ENCODE assay signal across 18 cellular contexts in genomic region chr21:45479691-45480675, GRCh38.
DNase-seq lines count a peak whose midpoint lies in the region; ATAC-seq and TF ChIP-seq lines count a peak whose summit lies in the region.
"Had no signal": no experiment of that assay in that cellular context is flagged by ENCODE, and none has a peak within 500 bp of the region (broad histone marks: within the 10 kb centered on the region; RNA-seq: fewer than 3 reads in every experiment).

No MANE protein-coding gene starts in this region.

- peaks cover 1% of the 10 kb centered on the region for H3K36me3 Mint-ChIP-seq in activated naive CD4-positive, alpha-beta T cell treated with anti-CD3 and anti-CD28 coated beads, Interleukin-2, amount 10 ng/mL, durations not matched to agents 7 days and 5 days

- no peak overlapping the region for H3K18ac ChIP-seq in IMR-90 (ENCODE audit: low read depth, low read length)

- ATAC-seq in IMR-90 (ENCODE audit: low read depth) (no peak), HG03565 (IDR thresholded peaks at IDR 0.05; ENCODE audit: unreplicated experiment) (no peak)
- ATAC-seq: pancreas had no signal

- no peaks in the 10 kb centered on the region for H3K9me3 ChIP-seq in BLaER1 treated with 17β-estradiol and CSF1 and Interleukin-3, amounts not matched to agents 10 nM and 100 nM (replicated peaks in 1 of 11)
- no peaks in the 10 kb centered on the region for H3K9me3 ChIP-seq in IMR-90 (ENCODE audit: control insufficient read depth, insufficient read depth, low read length)
- H3K9me3 ChIP-seq in mononuclear cell (ENCODE audit: low read depth, low read length) = no peaks in the 10 kb centered on the region
- H3K9me3 ChIP-seq: pancreas, tibial artery had no signal

- H3K4ac ChIP-seq in IMR-90 (ENCODE audit: low read depth, low read length) = no peak overlapping the region

- H3K23ac ChIP-seq in IMR-90 (ENCODE audit: low read depth, low read length) = no peak overlapping the region

- no peak overlapping the region for H2AK5ac ChIP-seq in IMR-90 (ENCODE audit: low read depth, low read length)

- POLR2A ChIA-PET in IMR-90 (lab: Charles Lee; ENCODE audit: unreplicated experiment) = no interaction called here

- no peak overlapping the region for H2BK120ac ChIP-seq in IMR-90 (ENCODE audit: low read depth, low read length)

- peaks cover 7% of the 10 kb centered on the region for H3K9me3 Mint-ChIP-seq in activated naive CD4-positive, alpha-beta T cell treated with anti-CD3 and anti-CD28 coated beads, Interleukin-2, amount 10 ng/mL, durations not matched to agents 7 days and 5 days

- H4K8ac ChIP-seq in IMR-90 (ENCODE audit: low read depth in 2 of 2, low read length in 2 of 2) = no peak overlapping the region

- TF ChIP-seq CTCF in IMR-90 (conservative IDR thresholded peaks at IDR 0.05; ENCODE audit: low read depth, low read length) = no peak
- TF ChIP-seq CTCF in coronary artery (IDR thresholded peaks at IDR 0.05) = no peak

- no peak overlapping the region for H2BK5ac ChIP-seq in IMR-90 (ENCODE audit: low read depth, low read length, poor library complexity, severe bottlenecking)

- in situ Hi-C loops in IMR-90 (cut with MboI; ENCODE audit: low sequenced_read_pairs) = no loop called here

- H3K4me3 ChIP-seq in BLaER1 treated with 17β-estradiol and CSF1 and Interleukin-3, amounts not matched to agents 10 nM and 100 nM = peak overlapping the region; percentile 21 to 68 (median 47); a peak in 18 of 20 replicates
- H3K4me3 ChIP-seq in IMR-90 (ENCODE audit: insufficient read depth, low read depth, low read length) = no peak overlapping the region
- peak overlapping the region; percentile 8 for H3K4me3 ChIP-seq in mononuclear cell (ENCODE audit: low read length)
- H3K4me3 ChIP-seq in coronary artery = no peak overlapping the region
- H3K4me3 ChIP-seq: pancreas, tibial artery had no signal

- H3K27ac Mint-ChIP-seq in activated naive CD4-positive, alpha-beta T cell treated with anti-CD3 and anti-CD28 coated beads, Interleukin-2, amount 10 ng/mL, durations not matched to agents 7 days and 5 days = peak overlapping the region; percentile 88

- peak overlapping the region; percentile 50 for H2AK9ac ChIP-seq in IMR-90 (replicated peaks; ENCODE audit: low read depth, low read length, poor library complexity)

- H3K4me2 ChIP-seq in BLaER1 treated with 17β-estradiol and CSF1 and Interleukin-3, amounts not matched to agents 10 nM and 100 nM = peak overlapping the region; percentile 82 to 98 (median 96)
- no peak overlapping the region for H3K4me2 ChIP-seq in IMR-90 (ENCODE audit: low read depth, low read length)
- H3K4me2 ChIP-seq: KMS-11 had no signal

- H3K9ac ChIP-seq in BLaER1 treated with 17β-estradiol and CSF1 and Interleukin-3, amounts not matched to agents 10 nM and 100 nM = peak overlapping the region; percentile 65 to 87 (median 76)
- H3K9ac ChIP-seq in IMR-90 (ENCODE audit: low read depth, low read length) = no peak overlapping the region
- H3K9ac ChIP-seq: KMS-11 had no signal

- no TSS peak for BruUV-seq in IMR-90 (replicated peaks; lab: Mats Ljungman, UMichigan)

- H4K20me1 ChIP-seq in BLaER1 treated with 17β-estradiol and CSF1 and Interleukin-3, amounts not matched to agents 10 nM and 100 nM = no peaks in the 10 kb centered on the region
- H4K20me1 ChIP-seq in IMR-90 (ENCODE audit: insufficient read depth, low read length) = peaks cover 10% of the 10 kb centered on the region

- CTCF ChIA-PET in IMR-90 (lab: Yijun Ruan, JAX) = no interaction called here
- CTCF ChIA-PET in activated naive CD4-positive, alpha-beta T cell treated with anti-CD3 and anti-CD28 coated beads, Interleukin-2, amount 10 ng/mL, durations not matched to agents 7 days and 5 days (lab: Charles Lee) = no interaction called here

- H3K27ac ChIP-seq in BLaER1 treated with 17β-estradiol and CSF1 and Interleukin-3, amounts not matched to agents 10 nM and 100 nM = peak overlapping the region; percentile 75 to 93 (median 86); a peak in 21 of 22 replicates
- H3K27ac ChIP-seq in IMR-90 (ENCODE audit: insufficient read depth, low read length) = no peak overlapping the region
- peak overlapping the region in 1 of 2 donors; percentile 7 for H3K27ac ChIP-seq in coronary artery
- H3K27ac ChIP-seq: KMS-11, pancreas, WERI-Rb-1 had no signal

- H3K36me3 ChIP-seq in BLaER1 treated with 17β-estradiol and CSF1 and Interleukin-3, amounts not matched to agents 10 nM and 100 nM = 0 out of 22 replicates have a peak, but pooled peaks cover 0 to 3% (median 0%) of the 10 kb centered on the region in 11 experiments
- peaks cover 86% of the 10 kb centered on the region for H3K36me3 ChIP-seq in IMR-90 (ENCODE audit: control insufficient read depth, insufficient read depth, low read length)
- H3K36me3 ChIP-seq: WERI-Rb-1 had no signal

- no peak overlapping the region for H3K14ac ChIP-seq in IMR-90 (replicated peaks; ENCODE audit: low read depth, low read length)

- intact Hi-C loops in IMR-90 (cut with micrococcal nuclease) = loop anchor here (5.0 kb wide), 2 partner anchors 342 to 442 kb away; no protein-coding TSS in a partner anchor

- peaks cover 4 to 28% of the 10 kb centered on the region in 2 experiments; a peak in 2 of 4 replicates for H3K79me1 ChIP-seq in IMR-90 (ENCODE audit: low read depth in 1 of 2, low read length in 2 of 2)

- no peak overlapping the region for H4K91ac ChIP-seq in IMR-90 (ENCODE audit: insufficient read depth, low read depth, low read length)

- WGBS in IMR-90 (ENCODE audit: extremely low coverage in 2 of 2, insufficient read length in 1 of 2), 2 experiments = 94% methylated on average over 17 of the region's 37 CpGs; no CpG with 5 or more reads in 1 of the 2 experiments

- H3K4me1 ChIP-seq in BLaER1 treated with 17β-estradiol and CSF1 and Interleukin-3, amounts not matched to agents 10 nM and 100 nM = peaks cover 69 to 80% (median 74%) of the 10 kb centered on the region in 10 experiments
- H3K4me1 ChIP-seq in IMR-90 (ENCODE audit: control insufficient read depth, insufficient read depth, low read length) (peaks cover 2% of the 10 kb centered on the region; the same call in 1 of the 2 replicates), mononuclear cell (ENCODE audit: insufficient read depth, low read length) (peaks cover 51% of the 10 kb centered on the region)
- H3K4me1 ChIP-seq: pancreas had no signal

- peaks cover 16% of the 10 kb centered on the region for H3K9me1 ChIP-seq in IMR-90 (ENCODE audit: insufficient read depth, low read length)

- dilution Hi-C loops in IMR-90 (cut with HindIII; ENCODE audit: low sequenced_read_pairs, unreplicated experiment) = no loop called here

- no peak overlapping the region for H4K5ac ChIP-seq in IMR-90 (ENCODE audit: low read depth, low read length)

- no peak overlapping the region for H2AFZ ChIP-seq in IMR-90 (replicated peaks; ENCODE audit: low read length, poor library complexity)

- peaks cover 52% of the 10 kb centered on the region for H3K4me1 Mint-ChIP-seq in activated naive CD4-positive, alpha-beta T cell treated with anti-CD3 and anti-CD28 coated beads, Interleukin-2, amount 10 ng/mL, durations not matched to agents 7 days and 5 days

- no peak overlapping the region for H2BK15ac ChIP-seq in IMR-90 (ENCODE audit: low read depth, low read length)

- no peaks in the 10 kb centered on the region for H3K27me3 Mint-ChIP-seq in activated naive CD4-positive, alpha-beta T cell treated with anti-CD3 and anti-CD28 coated beads, Interleukin-2, amount 10 ng/mL, durations not matched to agents 7 days and 5 days

- no peaks in the 10 kb centered on the region for H3K27me3 ChIP-seq in BLaER1 treated with 17β-estradiol and CSF1 and Interleukin-3, amounts not matched to agents 10 nM and 100 nM
- H3K27me3 ChIP-seq in IMR-90 (ENCODE audit: control insufficient read depth, insufficient read depth, low read length) (no peaks in the 10 kb centered on the region), mononuclear cell (ENCODE audit: insufficient read depth, low read length) (no peaks in the 10 kb centered on the region)
- H3K27me3 ChIP-seq: pancreas, tibial artery had no signal

- DNase-seq in IMR-90 (no peak), coronary artery (ENCODE audit: low spot score) (no peak), mucosa of gallbladder (ENCODE audit: low spot score) (no peak), epidermal melanocyte (ENCODE audit: insufficient read length, low spot score) (no peak)
- peak; percentile 44 for DNase-seq in activated naive CD4-positive, alpha-beta T cell treated with anti-CD3 and anti-CD28 coated beads, Interleukin-2, amount 10 ng/mL, durations not matched to agents 7 days and 5 days
- DNase-seq: AML-193, cerebellar nuclear complex, DND-41, erythroblast, mesendoderm, NCI-H146, tibial artery, WERI-Rb-1 had no signal

- no peak for TF ChIP-seq RAD21 in IMR-90 (IDR thresholded peaks at IDR 0.05; ENCODE audit: low read length)

- TF ChIP-seq POLR2A in IMR-90 (IDR thresholded peaks at IDR 0.05; ENCODE audit: low read depth, low read length) = no peak

- no peak overlapping the region for H2BK20ac ChIP-seq in IMR-90 (ENCODE audit: low read depth, low read length)

- H3K56ac ChIP-seq in IMR-90 (ENCODE audit: extremely low read depth, insufficient read depth, low read length) = no peak overlapping the region

- peak overlapping the region; percentile 59 for H3K4me3 Mint-ChIP-seq in activated naive CD4-positive, alpha-beta T cell treated with anti-CD3 and anti-CD28 coated beads, Interleukin-2, amount 10 ng/mL, durations not matched to agents 7 days and 5 days

TF ChIP-seq in IMR-90, 13 proteins besides CTCF, POLR2A, EP300 and RAD21:
- TF ChIP-seq BHLHE40 (IDR thresholded peaks at IDR 0.05; ENCODE audit: low read depth, low read length) (no peak), CEBPB (IDR thresholded peaks at IDR 0.05; ENCODE audit: low read depth, low read length) (no peak)
TF ChIP-seq in IMR-90: peak in this region for 0.

Comparison
In these comparisons a context has a peak if more than half of its experiments do, and no peak if none do; other contexts are left out.
1. H3K4me3 ChIP-seq: peak in BLaER1 treated with 17β-estradiol and CSF1 and Interleukin-3, amounts not matched to agents 10 nM and 100 nM (10 of 10) and mononuclear cell (single experiment); none in IMR-90 (single experiment) and coronary artery (single experiment).